ENCODE assay signal across 31 cellular contexts in genomic region chr2:168155680-168156079, GRCh38.
A peak's percentile ranks its signal among the peaks of the same experiment; 100 is the strongest.
DNase-seq lines count a peak whose midpoint lies in the region; ATAC-seq, FAIRE-seq and TF ChIP-seq lines count a peak whose summit lies in the region.
"Had no signal": no experiment of that assay in that cellular context is flagged by ENCODE, and none has a peak within 500 bp of the region (broad histone marks: within the 10 kb centered on the region; RNA-seq: fewer than 3 reads in every experiment).

No MANE protein-coding gene starts in this region.

- H3K36me3 Mint-ChIP-seq in activated naive CD8-positive, alpha-beta T cell treated with anti-CD3 and anti-CD28 coated beads, Interleukin-2, amount 50 U/mL, for 24 hours (ENCODE audit: low read depth): peaks cover 2% of the 10 kb centered on the region
- H3K36me3 Mint-ChIP-seq in activated naive CD8-positive, alpha-beta T cell treated with anti-CD3 and anti-CD28 coated beads for 36 hours: peaks cover 12% of the 10 kb centered on the region
- H3K36me3 Mint-ChIP-seq in central memory CD8-positive, alpha-beta T cell (ENCODE audit: insufficient read depth): peaks cover 14% of the 10 kb centered on the region

- BruUV-seq in HepG2 (replicated peaks; lab: Mats Ljungman, UMichigan): no TSS peak

- no peaks in the 10 kb centered on the region for H4K20me1 ChIP-seq in HepG2 (ENCODE audit: insufficient read depth, low read length)

- POLR2A ChIA-PET in HepG2 (lab: Yijun Ruan, JAX): interaction anchor here (2.4 kb wide), 1 partner anchor 10 kb away, joined by 5 read pairs; no protein-coding TSS in a partner anchor

- H3K9ac ChIP-seq in HepG2 (ENCODE audit: insufficient read depth, low read depth, low read length): no peak overlapping the region

- no peak for ATAC-seq in activated naive CD8-positive, alpha-beta T cell treated with anti-CD3 and anti-CD28 coated beads, Interleukin-2, amount 50 U/mL, for 24 hours
- ATAC-seq in central memory CD8-positive, alpha-beta T cell (replicated peaks; ENCODE audit: extremely low read depth, poor library complexity, severe bottlenecking): no peak
- ATAC-seq in HepG2 (0 out of 3 replicates have a peak, but pooled peaks have one; percentile 26), HG02981 (IDR thresholded peaks at IDR 0.05; ENCODE audit: unreplicated experiment) (no peak), left lung (no peak)
- ATAC-seq: activated CD8-positive, alpha-beta T cell treated with anti-CD3 and anti-CD28 coated beads, Interleukin-2, amount 10 ng/mL, durations not matched to agents 7 days and 5 days; activated T-helper 17 cell treated with anti-CD3 and anti-CD28 coated beads, Interleukin-2, amount 50 U/mL, for 72 hours had no signal

- no peak for TF ChIP-seq POLR2A in HepG2 (IDR thresholded peaks at IDR 0.05; ENCODE audit: insufficient read depth in 1 of 2, low read depth in 2 of 2, low read length in 2 of 2)

- TF ChIP-seq CTCF in HepG2 (CRISPR knock-in tag; IDR thresholded peaks at IDR 0.05) (no peak), left lung (IDR thresholded peaks at IDR 0.05) (no peak)

- H3K27me3 ChIP-seq in HepG2 (ENCODE audit: control insufficient read depth in 1 of 2, insufficient read depth in 2 of 2, low read length in 2 of 2) (no peaks in the 10 kb centered on the region), MG63 (no peaks in the 10 kb centered on the region), left lung (no peaks in the 10 kb centered on the region)
- H3K27me3 ChIP-seq: brain microvascular endothelial cell, hepatocyte, SJCRH30, stomach, thyroid gland had no signal

- H2AFZ ChIP-seq in HepG2 (ENCODE audit: low read length): no peak overlapping the region
- H2AFZ ChIP-seq: hepatocyte had no signal

- no peak for TF ChIP-seq RAD21 in HepG2 (CRISPR knock-in tag; IDR thresholded peaks at IDR 0.05)

- H3K9me3 ChIP-seq in HepG2 (ENCODE audit: low read length) (no peaks in the 10 kb centered on the region), MG63 (no peaks in the 10 kb centered on the region), left lung (no peaks in the 10 kb centered on the region)
- H3K9me3 ChIP-seq: SJCRH30, stomach, thyroid gland had no signal

- H3K4me1 ChIP-seq in HepG2 (ENCODE audit: insufficient read depth, low read length): peaks cover 53% of the 10 kb centered on the region
- no peaks in the 10 kb centered on the region for H3K4me1 ChIP-seq in left lung
- H3K4me1 ChIP-seq: thyroid gland had no signal

- peaks cover 5% of the 10 kb centered on the region for H3K4me1 Mint-ChIP-seq in activated naive CD8-positive, alpha-beta T cell treated with anti-CD3 and anti-CD28 coated beads, Interleukin-2, amount 50 U/mL, for 24 hours
- peaks cover 10% of the 10 kb centered on the region for H3K4me1 Mint-ChIP-seq in activated naive CD8-positive, alpha-beta T cell treated with anti-CD3 and anti-CD28 coated beads for 36 hours
- peaks cover 43% of the 10 kb centered on the region for H3K4me1 Mint-ChIP-seq in central memory CD8-positive, alpha-beta T cell
- H3K4me1 Mint-ChIP-seq: memory B cell had no signal

- H3K27ac ChIP-seq in HepG2 (ENCODE audit: extremely low read length, insufficient read depth, low read length): no peak overlapping the region
- H3K27ac ChIP-seq in left lung: no peak overlapping the region
- H3K27ac ChIP-seq: brain microvascular endothelial cell, hepatocyte, SJCRH30, stomach, thyroid gland, WERI-Rb-1 had no signal

- in situ Hi-C loops in HepG2 (cut with HindIII; ENCODE audit: extremely low pct_ligation_motif_present, low pct_unique_long_range_greater_than_20kb): no loop called here

- H3K4me3 Mint-ChIP-seq in activated naive CD8-positive, alpha-beta T cell treated with anti-CD3 and anti-CD28 coated beads, Interleukin-2, amount 50 U/mL, for 24 hours: no peak overlapping the region
- no peak overlapping the region for H3K4me3 Mint-ChIP-seq in activated naive CD8-positive, alpha-beta T cell treated with anti-CD3 and anti-CD28 coated beads for 36 hours
- H3K4me3 Mint-ChIP-seq in central memory CD8-positive, alpha-beta T cell: no peak overlapping the region
- H3K4me3 Mint-ChIP-seq: activated CD8-positive, alpha-beta T cell treated with anti-CD3 and anti-CD28 coated beads, Interleukin-2, amount 10 ng/mL, durations not matched to agents 7 days and 5 days; activated naive CD4-positive, alpha-beta T cell treated with anti-CD3 and anti-CD28 coated beads, Interleukin-2, amount 10 ng/mL, durations not matched to agents 7 days and 5 days; activated T-helper 17 cell treated with anti-CD3 and anti-CD28 coated beads, Interleukin-2, amount 50 U/mL, for 72 hours; HFFc6; memory B cell had no signal

- H3K9me3 Mint-ChIP-seq in activated naive CD8-positive, alpha-beta T cell treated with anti-CD3 and anti-CD28 coated beads, Interleukin-2, amount 50 U/mL, for 24 hours: no peaks in the 10 kb centered on the region
- no peaks in the 10 kb centered on the region for H3K9me3 Mint-ChIP-seq in activated naive CD8-positive, alpha-beta T cell treated with anti-CD3 and anti-CD28 coated beads for 36 hours
- H3K9me3 Mint-ChIP-seq in central memory CD8-positive, alpha-beta T cell: no peaks in the 10 kb centered on the region
- H3K9me3 Mint-ChIP-seq: activated naive CD4-positive, alpha-beta T cell treated with anti-CD3 and anti-CD28 coated beads, Interleukin-2, amount 10 ng/mL, durations not matched to agents 7 days and 5 days; activated T-helper 17 cell treated with anti-CD3 and anti-CD28 coated beads, Interleukin-2, amount 50 U/mL, for 72 hours; HFFc6; memory B cell had no signal

- CTCF ChIA-PET in HepG2 (lab: Yijun Ruan, JAX; ENCODE audit: low intra/inter-chr PET ratio, low total read pairs): no interaction called here

- H3K4me2 ChIP-seq in HepG2 (ENCODE audit: low read depth, low read length): no peak overlapping the region
- H3K4me2 ChIP-seq: hepatocyte had no signal

- H3K36me3 ChIP-seq in HepG2 (replicated peaks in 1 of 2; ENCODE audit: control insufficient read depth in 1 of 2, insufficient read depth in 2 of 2, low read length in 2 of 2) (peaks cover 5 to 33% of the 10 kb centered on the region in 2 experiments; a peak in 4 of 5 replicates), MG63 (peaks cover 11% of the 10 kb centered on the region; the same call in 1 of the 2 replicates), left lung (no peaks in the 10 kb centered on the region)
- H3K36me3 ChIP-seq: brain microvascular endothelial cell, SJCRH30, thyroid gland, WERI-Rb-1 had no signal

- no peak for FAIRE-seq in HepG2 (lab: Jason Lieb, UNC)
- FAIRE-seq: RCC 7860 had no signal

- intact Hi-C loops in HepG2 (cut with micrococcal nuclease; ENCODE audit: unreplicated experiment) (no loop called here), left lung (cut with DNase I) (no loop called here)

- WGBS in HepG2 (ENCODE audit: low lambda C conversion rate): 88% methylated on average over 2 of the region's 2 CpGs

- no peak overlapping the region for H3K4me3 ChIP-seq in HepG2 (replicated peaks in 1 of 3; ENCODE audit: insufficient read depth in 1 of 3, low read depth in 2 of 3, low read length in 3 of 3)
- H3K4me3 ChIP-seq in MG63: no peak overlapping the region
- no peak overlapping the region for H3K4me3 ChIP-seq in left lung
- H3K4me3 ChIP-seq: hepatocyte, SJCRH30, stomach, thyroid gland had no signal

- DNase-seq in activated naive CD8-positive, alpha-beta T cell treated with anti-CD3 and anti-CD28 coated beads, Interleukin-2, amount 50 U/mL, for 24 hours: no peak
- no peak for DNase-seq in activated naive CD8-positive, alpha-beta T cell treated with anti-CD3 and anti-CD28 coated beads for 36 hours
- DNase-seq in central memory CD8-positive, alpha-beta T cell (ENCODE audit: low spot score in 2 of 2): no peak
- DNase-seq in HepG2 (ENCODE audit: low spot score) (no peak), Kasumi-1 (lab: John Stamatoyannopoulos, UW) (no peak), MG63 (no peak), left lung (no peak)
- DNase-seq: 8988T; activated CD4-positive, alpha-beta T cell treated with anti-CD3 and anti-CD28 coated beads for 4 hours; activated CD8-positive, alpha-beta T cell treated with anti-CD3 and anti-CD28 coated beads, Interleukin-2, amount 10 ng/mL, durations not matched to agents 7 days and 5 days; activated naive CD4-positive, alpha-beta T cell treated with anti-CD3 and anti-CD28 coated beads, Interleukin-2, amount 10 ng/mL, durations not matched to agents 7 days and 5 days; amygdala; brain microvascular endothelial cell; DND-41; HFFc6; KG1; NCI-H1417 treated with DMSO at 0.1 percent for 48 hours; NCI-H2081; NCI-H226; NCI-H526 treated with DMSO at 0.1 percent for 48 hours; stimulated activated CD4-positive, alpha-beta T cell treated with anti-CD3 and anti-CD28 coated beads, Interleukin-4, amount 100 ng/mL, for 1 hour; stomach; T1000; WERI-Rb-1 had no signal

- H3K79me2 ChIP-seq in HepG2 (ENCODE audit: insufficient read depth, low read length): no peaks in the 10 kb centered on the region
- H3K79me2 ChIP-seq: hepatocyte had no signal

- peak overlapping the region; percentile 44 for H3K27ac Mint-ChIP-seq in activated naive CD8-positive, alpha-beta T cell treated with anti-CD3 and anti-CD28 coated beads, Interleukin-2, amount 50 U/mL, for 24 hours
- no peak overlapping the region for H3K27ac Mint-ChIP-seq in activated naive CD8-positive, alpha-beta T cell treated with anti-CD3 and anti-CD28 coated beads for 36 hours
- H3K27ac Mint-ChIP-seq in central memory CD8-positive, alpha-beta T cell (ENCODE audit: low read depth): peak overlapping the region; percentile 6
- H3K27ac Mint-ChIP-seq: activated CD8-positive, alpha-beta T cell treated with anti-CD3 and anti-CD28 coated beads, Interleukin-2, amount 10 ng/mL, durations not matched to agents 7 days and 5 days; activated naive CD4-positive, alpha-beta T cell treated with anti-CD3 and anti-CD28 coated beads, Interleukin-2, amount 10 ng/mL, durations not matched to agents 7 days and 5 days; activated T-helper 17 cell treated with anti-CD3 and anti-CD28 coated beads, Interleukin-2, amount 50 U/mL, for 72 hours; memory B cell had no signal

- H3K27me3 Mint-ChIP-seq in activated naive CD8-positive, alpha-beta T cell treated with anti-CD3 and anti-CD28 coated beads, Interleukin-2, amount 50 U/mL, for 24 hours: no peaks in the 10 kb centered on the region
- H3K27me3 Mint-ChIP-seq in activated naive CD8-positive, alpha-beta T cell treated with anti-CD3 and anti-CD28 coated beads for 36 hours: no peaks in the 10 kb centered on the region
- no peaks in the 10 kb centered on the region for H3K27me3 Mint-ChIP-seq in central memory CD8-positive, alpha-beta T cell
- H3K27me3 Mint-ChIP-seq: activated naive CD4-positive, alpha-beta T cell treated with anti-CD3 and anti-CD28 coated beads, Interleukin-2, amount 10 ng/mL, durations not matched to agents 7 days and 5 days; activated T-helper 17 cell treated with anti-CD3 and anti-CD28 coated beads, Interleukin-2, amount 50 U/mL, for 72 hours; memory B cell had no signal

- TF ChIP-seq EP300 in HepG2 (IDR thresholded peaks at IDR 0.05; ENCODE audit: low read depth in 2 of 2, low read length in 2 of 2) (no peak), HepG2 (CRISPR knock-in tag; IDR thresholded peaks at IDR 0.05; ENCODE audit: borderline replicate concordance) (no peak)

TF ChIP-seq in HepG2, 621 proteins besides CTCF, POLR2A, EP300 and RAD21 (continues in another document):
- TF ChIP-seq ZNF576 (CRISPR knock-in tag; IDR thresholded peaks at IDR 0.05) (no peak), SP2 (CRISPR knock-in tag; IDR thresholded peaks at IDR 0.05) (no peak)
